ENCODE assay signal across 28 cellular contexts in genomic region chr2:224436634-224437033, GRCh38. TPM values are rescaled to one million over a fixed set of nuclear protein-coding genes. Genes with fewer than 3 reads are reported as not detected.
A peak's percentile ranks its signal among the peaks of the same experiment; 100 is the strongest.
DNase-seq lines count a peak whose midpoint lies in the region; ATAC-seq, FAIRE-seq and TF ChIP-seq lines count a peak whose summit lies in the region.
"Had no signal": no experiment of that assay in that cellular context is flagged by ENCODE, and none has a peak within 500 bp of the region (broad histone marks: within the 10 kb centered on the region; RNA-seq: fewer than 3 reads in every experiment).

No MANE protein-coding gene starts in this region.

- peak; percentile 27 to 35 for ATAC-seq in activated T-cell treated with anti-CD3 and anti-CD28 coated beads, Interleukin-2, amount 50 U/mL, for 4 hours
- ATAC-seq in stimulated activated effector memory CD8-positive, alpha-beta T cell treated with anti-CD3 and anti-CD28 coated beads, Interleukin-12 subunit alpha, Interleukin-12 subunit beta, amount 100 ng/mL, for 72 hours: peak; percentile 74
- ATAC-seq: naive thymus-derived CD8-positive, alpha-beta T cell had no signal

- H3K27ac Mint-ChIP-seq in stimulated activated effector memory CD8-positive, alpha-beta T cell treated with anti-CD3 and anti-CD28 coated beads, Interleukin-12 subunit alpha, Interleukin-12 subunit beta, amount 100 ng/mL, for 72 hours: no peak overlapping the region
- H3K27ac Mint-ChIP-seq: mesothelial cell of epicardium; naive thymus-derived CD8-positive, alpha-beta T cell had no signal

- H2AFZ ChIP-seq in endothelial cell of umbilical vein (ENCODE audit: low read depth, low read length): no peak overlapping the region

- no peak overlapping the region for H3K9ac ChIP-seq in endothelial cell of umbilical vein (replicated peaks; ENCODE audit: extremely low read depth, insufficient read depth, low read length)

- no peak for TF ChIP-seq POLR2A in endothelial cell of umbilical vein (IDR thresholded peaks at IDR 0.05; ENCODE audit: low read depth, low read length)

- peaks cover under 1% of the 10 kb centered on the region for H3K4me1 Mint-ChIP-seq in activated T-cell treated with anti-CD3 and anti-CD28 coated beads, Interleukin-2, amount 50 U/mL, for 4 hours (ENCODE audit: low read depth)
- peaks cover 13% of the 10 kb centered on the region for H3K4me1 Mint-ChIP-seq in stimulated activated effector memory CD8-positive, alpha-beta T cell treated with anti-CD3 and anti-CD28 coated beads, Interleukin-12 subunit alpha, Interleukin-12 subunit beta, amount 100 ng/mL, for 72 hours
- H3K4me1 Mint-ChIP-seq: mesothelial cell of epicardium had no signal

- no peaks in the 10 kb centered on the region for H3K36me3 Mint-ChIP-seq in activated T-cell treated with anti-CD3 and anti-CD28 coated beads, Interleukin-2, amount 50 U/mL, for 4 hours (ENCODE audit: insufficient read depth)
- no peaks in the 10 kb centered on the region for H3K36me3 Mint-ChIP-seq in stimulated activated effector memory CD8-positive, alpha-beta T cell treated with anti-CD3 and anti-CD28 coated beads, Interleukin-12 subunit alpha, Interleukin-12 subunit beta, amount 100 ng/mL, for 72 hours
- H3K36me3 Mint-ChIP-seq: mesothelial cell of epicardium had no signal

- no peak overlapping the region for H3K27ac ChIP-seq in endothelial cell of umbilical vein (ENCODE audit: insufficient read depth, low read depth, low read length)
- H3K27ac ChIP-seq: left ventricle myocardium inferior, suprapubic skin, WERI-Rb-1 had no signal

- dilution Hi-C loops in endothelial cell of umbilical vein (cut with MboI; ENCODE audit: extremely low pct_ligation_motif_present, low sequenced_read_pairs): no loop called here

- no peaks in the 10 kb centered on the region for H3K9me3 Mint-ChIP-seq in activated T-cell treated with anti-CD3 and anti-CD28 coated beads, Interleukin-2, amount 50 U/mL, for 4 hours
- no peaks in the 10 kb centered on the region for H3K9me3 Mint-ChIP-seq in stimulated activated effector memory CD8-positive, alpha-beta T cell treated with anti-CD3 and anti-CD28 coated beads, Interleukin-12 subunit alpha, Interleukin-12 subunit beta, amount 100 ng/mL, for 72 hours
- H3K9me3 Mint-ChIP-seq: central memory CD8-positive, alpha-beta T cell had no signal

- FAIRE-seq in endothelial cell of umbilical vein (lab: Jason Lieb, UNC): no peak
- FAIRE-seq: small intestine had no signal

- peaks cover 21% of the 10 kb centered on the region for H3K27me3 Mint-ChIP-seq in activated T-cell treated with anti-CD3 and anti-CD28 coated beads, Interleukin-2, amount 50 U/mL, for 4 hours (ENCODE audit: low read depth)

- peaks cover 8% of the 10 kb centered on the region for H3K4me1 ChIP-seq in endothelial cell of umbilical vein (ENCODE audit: control insufficient read depth, extremely low read depth, insufficient read depth, low read length)
- H3K4me1 ChIP-seq: left ventricle myocardium inferior had no signal

- no peaks in the 10 kb centered on the region for H3K36me3 ChIP-seq in endothelial cell of umbilical vein (ENCODE audit: control insufficient read depth in 2 of 2, extremely low read depth in 1 of 2, insufficient read depth in 2 of 2, low read length in 2 of 2)
- H3K36me3 ChIP-seq: left ventricle myocardium inferior, suprapubic skin, WERI-Rb-1 had no signal

- CTCF ChIA-PET in endothelial cell of umbilical vein (lab: Charles Lee): interaction anchor here (1.0 kb wide), 1 partner anchor 18 kb away, joined by 3 read pairs; no protein-coding TSS in a partner anchor

- H3K4me2 ChIP-seq in endothelial cell of umbilical vein (ENCODE audit: insufficient read depth, low read length): no peak overlapping the region

- H4K20me1 ChIP-seq in endothelial cell of umbilical vein (replicated peaks; ENCODE audit: control insufficient read depth, extremely low read depth, insufficient read depth, low read length): no peaks in the 10 kb centered on the region

- intact Hi-C loops in endothelial cell of umbilical vein (cut with micrococcal nuclease): no loop called here

- H3K27me3 ChIP-seq in endothelial cell of umbilical vein (ENCODE audit: control insufficient read depth in 2 of 2, insufficient read depth in 2 of 2, low read length in 2 of 2): no peaks in the 10 kb centered on the region
- H3K27me3 ChIP-seq: suprapubic skin had no signal

- DNase-seq in activated T-cell treated with anti-CD3 and anti-CD28 coated beads, Interleukin-2, amount 50 U/mL, for 4 hours: no peak
- no peak for DNase-seq in activated T-cell treated with anti-CD3 and anti-CD28 coated beads, Interleukin-2, amount 50 U/mL, for 1 hour
- DNase-seq in SW480 (ENCODE audit: low spot score): peak; percentile 26
- no peak for DNase-seq in endothelial cell of umbilical vein (ENCODE audit: low read depth, low spot score)
- DNase-seq in stimulated activated effector memory CD8-positive, alpha-beta T cell treated with anti-CD3 and anti-CD28 coated beads, Interleukin-12 subunit alpha, Interleukin-12 subunit beta, amount 100 ng/mL, for 72 hours (ENCODE audit: low spot score in 2 of 2): no peak
- DNase-seq in activated effector memory CD4-positive, alpha-beta T cell treated with anti-CD3 and anti-CD28 coated beads, Interleukin-2, amount 50 U/mL, for 16 hours: no peak
- DNase-seq in NCI-H748 treated with DMSO at 0.1 percent for 48 hours (lab: John Stamatoyannopoulos, UW): no peak
- DNase-seq in NCI-H2029 (lab: John Stamatoyannopoulos, UW): no peak
- DNase-seq: ACHN; anterior cingulate cortex; Caco-2; DND-41; foreskin fibroblast; H9; left ventricle myocardium inferior; naive thymus-derived CD8-positive, alpha-beta T cell; NCI-H1092 treated with DMSO at 0.1 percent for 48 hours; NCI-H2029 treated with DMSO at 0.1 percent for 48 hours; NCI-H345; NCI-H774; RPMI8226; small intestine; stimulated activated CD4-positive, alpha-beta T cell treated with anti-CD3 and anti-CD28 coated beads, Interleukin-1b, Interleukin-23, amount 100 ng/mL, for 48 hours; WERI-Rb-1 had no signal

- no peak overlapping the region for H3K4me3 ChIP-seq in endothelial cell of umbilical vein (replicated peaks in 1 of 3; ENCODE audit: insufficient read depth in 1 of 3, low read depth in 1 of 3, low read length in 3 of 3)
- H3K4me3 ChIP-seq: left ventricle myocardium inferior, suprapubic skin had no signal

- H3K4me3 Mint-ChIP-seq in activated T-cell treated with anti-CD3 and anti-CD28 coated beads, Interleukin-2, amount 50 U/mL, for 4 hours: no peak overlapping the region
- H3K4me3 Mint-ChIP-seq in stimulated activated effector memory CD8-positive, alpha-beta T cell treated with anti-CD3 and anti-CD28 coated beads, Interleukin-12 subunit alpha, Interleukin-12 subunit beta, amount 100 ng/mL, for 72 hours: no peak overlapping the region
- H3K4me3 Mint-ChIP-seq: central memory CD8-positive, alpha-beta T cell; H9; mesothelial cell of epicardium; naive thymus-derived CD8-positive, alpha-beta T cell had no signal

- H3K79me2 ChIP-seq in endothelial cell of umbilical vein (ENCODE audit: control insufficient read depth, insufficient read depth, low read length): no peaks in the 10 kb centered on the region

- H3K9me1 ChIP-seq in endothelial cell of umbilical vein (replicated peaks; ENCODE audit: control insufficient read depth, extremely low read depth, insufficient read depth, low read length): no peaks in the 10 kb centered on the region

- BruUV-seq in endothelial cell of umbilical vein (replicated peaks; lab: Mats Ljungman, UMichigan): no TSS peak

- H3K9me3 ChIP-seq in endothelial cell of umbilical vein (replicated peaks; ENCODE audit: control insufficient read depth, insufficient read depth, low read length): no peaks in the 10 kb centered on the region
- H3K9me3 ChIP-seq: Caco-2, suprapubic skin had no signal

- TF ChIP-seq CTCF in endothelial cell of umbilical vein (IDR thresholded peaks at IDR 0.05; ENCODE audit: extremely low read depth in 1 of 2, insufficient read depth in 1 of 2, low read depth in 1 of 2, low read length in 2 of 2): no peak

- POLR2A ChIA-PET in endothelial cell of umbilical vein (lab: Charles Lee): no interaction called here

TF ChIP-seq in endothelial cell of umbilical vein, 7 proteins besides CTCF, POLR2A, EP300 and RAD21:
- TF ChIP-seq POLR2AphosphoS5 (IDR thresholded peaks at IDR 0.05; ENCODE audit: insufficient read depth, low read depth, low read length): no peak
- peak; percentile 44 for TF ChIP-seq FOS (IDR thresholded peaks at IDR 0.05; ENCODE audit: borderline replicate concordance, insufficient read depth, low read length)

RNA-seq across cellular contexts. Expression of gene FAM124B, which starts 34.7 kb away (rescaled TPM):
- under 1 TPM in 1 of 3 donors, not detected in 2; 0.19 TPM for total RNA-seq in activated T-cell treated with anti-CD3 and anti-CD28 coated beads, Interleukin-2, amount 50 U/mL, for 4 hours
- 81.4 and 82.0 TPM in 2 replicates for total RNA-seq in endothelial cell of umbilical vein
- polyA plus RNA-seq in endothelial cell of umbilical vein: 91.7 and 119 TPM in 2 replicates
- 92.1 and 97.9 TPM in 2 replicates for polyA plus RNA-seq in endothelial cell of umbilical vein (2011; cell fraction: cytosol; rRNA removed)
- polyA plus RNA-seq in endothelial cell of umbilical vein (2011; cell fraction: nucleus; rRNA removed): 146 and 167 TPM in 2 replicates
- polyA plus RNA-seq in endothelial cell of umbilical vein (2012): 72.5 and 82.2 TPM in 2 replicates
- polyA minus RNA-seq in endothelial cell of umbilical vein: 291 and 351 TPM in 2 replicates
- not detected for polyA minus RNA-seq in endothelial cell of umbilical vein (2011; cell fraction: cytosol; rRNA and poly(A)+ RNA removed)
- 376 and 437 TPM in 2 replicates for polyA minus RNA-seq in endothelial cell of umbilical vein (2011; cell fraction: nucleus; rRNA and poly(A)+ RNA removed)
- total RNA-seq: Caco-2; epithelial cell of proximal tubule; mesothelial cell of epicardium; naive thymus-derived CD8-positive, alpha-beta T cell had no signal

Comparison
In these comparisons a context has a peak if more than half of its experiments do, and no peak if none do; other contexts are left out.
1. RNA of gene FAM124B, which starts 34.7 kb away (total RNA-seq): 81.4 to 82.0 TPM in endothelial cell of umbilical vein; 0.19 TPM in activated T-cell treated with anti-CD3 and anti-CD28 coated beads, Interleukin-2, amount 50 U/mL, for 4 hours; every median in the first group is over 10 times any median in the second.